In the genomic region with DNA sequence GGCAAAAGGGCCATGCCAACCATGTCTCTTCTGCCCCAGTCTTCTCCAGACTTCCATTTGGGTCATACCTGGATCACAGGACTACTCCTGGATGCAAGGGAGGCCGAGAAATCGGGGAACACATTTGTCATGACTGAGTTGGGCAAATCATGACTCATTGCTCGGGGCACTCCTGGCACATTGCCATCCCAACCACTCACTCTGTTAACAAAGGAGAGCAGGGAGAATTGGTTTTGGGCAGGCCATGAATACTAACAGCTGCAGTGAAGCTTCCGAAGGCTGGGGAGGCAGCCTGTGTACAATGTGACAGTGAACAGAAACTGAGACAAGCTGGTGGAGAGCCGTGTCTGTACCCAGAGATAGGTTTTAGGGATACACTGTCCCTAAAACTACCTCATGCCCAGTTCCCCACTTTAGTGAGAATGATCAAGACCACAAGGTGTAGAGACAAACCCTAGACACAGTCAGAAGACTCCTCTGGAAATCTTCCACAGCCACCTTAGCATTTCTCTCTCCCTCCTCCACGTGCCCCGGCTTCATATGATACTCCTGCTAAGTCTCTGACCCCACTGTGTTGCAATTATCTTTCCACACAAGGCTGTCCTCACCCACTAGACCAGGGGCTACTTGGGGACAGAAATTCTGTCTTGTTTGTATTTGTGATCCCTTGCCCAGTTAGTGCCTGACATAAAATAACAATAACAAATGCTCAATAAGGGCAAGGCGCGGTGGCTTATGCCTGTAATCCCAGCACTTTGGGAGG, we compare ENCODE assay signal across 9 cellular contexts. TPM values are rescaled to one million over a fixed set of nuclear protein-coding genes. Genes with fewer than 3 reads are reported as not detected.
DNase-seq lines count a peak whose midpoint lies in the region; ATAC-seq, FAIRE-seq and TF ChIP-seq lines count a peak whose summit lies in the region.
"Had no signal": no experiment of that assay in that cellular context is flagged by ENCODE, and none has a peak within 500 bp of the region (broad histone marks: within the 10 kb centered on the region; RNA-seq: fewer than 3 reads in every experiment).

No MANE protein-coding gene starts in this region.

- CTCF ChIA-PET in HEK293T (lab: Yijun Ruan, JAX) = no interaction called here

- ATAC-seq in HG03108 (IDR thresholded peaks at IDR 0.05; ENCODE audit: unreplicated experiment) = no peak

- POLR2A ChIA-PET in HEK293T (lab: Yijun Ruan, JAX) = no interaction called here

- FAIRE-seq in frontal cortex (lab: Jason Lieb, UNC) = no peak
- FAIRE-seq: colon had no signal

- DNase-seq in AG08395 (ENCODE audit: low spot score) = peak; percentile 49
- DNase-seq in HT1080 (ENCODE audit: low read depth) = peak; percentile 87
- DNase-seq in SHP77 treated with DMSO at 0.1 percent for 48 hours (lab: John Stamatoyannopoulos, UW) = peak; percentile 61
- peak; percentile 59 for DNase-seq in foreskin melanocyte
- DNase-seq in HEK293T (ENCODE audit: extremely low spot score) = no peak
- no peak for DNase-seq in SKM-1 treated with dmso at 0.1 percent for 144 hours (lab: John Stamatoyannopoulos, UW; ENCODE audit: unreplicated experiment)
- DNase-seq in frontal cortex (ENCODE audit: low spot score in 2 of 2) = no peak

TF ChIP-seq in HEK293T, 16 proteins besides CTCF, POLR2A, EP300 and RAD21:
- TF ChIP-seq FOXA1 (IDR thresholded peaks at IDR 0.05) = no peak
- no peak for TF ChIP-seq SUZ12 (IDR thresholded peaks at IDR 0.05)
- TF ChIP-seq LEF1 (IDR thresholded peaks at IDR 0.05; ENCODE audit: borderline replicate concordance) = no peak
- TF ChIP-seq ELF4 (IDR thresholded peaks at IDR 0.05) = no peak
- no peak for TF ChIP-seq HDGF (IDR thresholded peaks at IDR 0.05; ENCODE audit: borderline replicate concordance)
- no peak for TF ChIP-seq PKNOX1 (IDR thresholded peaks at IDR 0.05)

RNA-seq across cellular contexts. Expression of gene BUB1B, which starts 10.5 kb away (rescaled TPM):
- 61.1 and 69.5 TPM in 2 replicates for total RNA-seq in HT1080 (2014; rRNA removed; shearing (Covaris generic))
- 40.8 and 44.3 TPM in 2 replicates for polyA plus RNA-seq in HT1080 (2015; cell fraction: cytosol; rRNA removed)
- polyA plus RNA-seq in HT1080 (2015; cell fraction: nucleus; rRNA removed) = 230 and 243 TPM in 2 replicates
- total RNA-seq in frontal cortex = 11.4 TPM

RNA-seq across cellular contexts. Expression of gene BMF, which starts 41.7 kb away (rescaled TPM):
- 0.23 and 0.66 TPM in 2 replicates for total RNA-seq in HT1080 (2014; rRNA removed; shearing (Covaris generic))
- 0.77 and 1.9 TPM in 2 replicates for polyA plus RNA-seq in HT1080 (2015; cell fraction: cytosol; rRNA removed)
- 2.9 and 4.1 TPM in 2 replicates for polyA plus RNA-seq in HT1080 (2015; cell fraction: nucleus; rRNA removed)
- total RNA-seq in frontal cortex = 2.9 TPM

Comparison
In these comparisons a context has a peak if more than half of its experiments do, and no peak if none do; other contexts are left out.
1. DNase-seq: peak in AG08395 (single experiment), HT1080 (single experiment), SHP77 treated with DMSO at 0.1 percent for 48 hours (single experiment) and foreskin melanocyte (single experiment); none in HEK293T (single experiment), SKM-1 treated with dmso at 0.1 percent for 144 hours (single experiment) and frontal cortex (0 of 2).